ENCODE assay signal across 9 cellular contexts in genomic region chr9:137423810-137424291, GRCh38. TPM values are rescaled to one million over a fixed set of nuclear protein-coding genes. Genes with fewer than 3 reads are reported as not detected.
A peak's percentile ranks its signal among the peaks of the same experiment; 100 is the strongest.
DNase-seq lines count a peak whose midpoint lies in the region; ATAC-seq and TF ChIP-seq lines count a peak whose summit lies in the region.
"Had no signal": no experiment of that assay in that cellular context is flagged by ENCODE, and none has a peak within 500 bp of the region (broad histone marks: within the 10 kb centered on the region; RNA-seq: fewer than 3 reads in every experiment).

No MANE protein-coding gene starts in this region.

- peak; percentile 6 for ATAC-seq in HG02642 (IDR thresholded peaks at IDR 0.05; ENCODE audit: poor library complexity, unreplicated experiment)
- ATAC-seq in GM18873 (IDR thresholded peaks at IDR 0.05; ENCODE audit: low FRiP score, unreplicated experiment): no peak

- no peaks in the 10 kb centered on the region for H3K9me3 Mint-ChIP-seq in CD4-positive, alpha-beta memory T cell

- H3K36me3 ChIP-seq in CD4-positive, alpha-beta memory T cell (ENCODE audit: insufficient read depth, low read length): no peaks in the 10 kb centered on the region
- H3K36me3 ChIP-seq in adipocyte (ENCODE audit: control insufficient read depth, insufficient read depth, low read length, severe bottlenecking): no peaks in the 10 kb centered on the region
- no peaks in the 10 kb centered on the region for H3K36me3 ChIP-seq in kidney epithelial cell (ENCODE audit: control insufficient read depth, insufficient read depth, low read length)
- no peaks in the 10 kb centered on the region for H3K36me3 ChIP-seq in testis (ENCODE audit: low read depth, missing control alignments)

- no peaks in the 10 kb centered on the region for H3K9me3 ChIP-seq in CD4-positive, alpha-beta memory T cell (ENCODE audit: control insufficient read depth in 1 of 2, low read length in 2 of 2)
- H3K9me3 ChIP-seq in adipocyte (ENCODE audit: control insufficient read depth, low read length) (no peaks in the 10 kb centered on the region), testis (no peaks in the 10 kb centered on the region)

- no peak for DNase-seq in CD4-positive, alpha-beta memory T cell
- peak; percentile 17 for DNase-seq in adipocyte (ENCODE audit: low read depth)
- no peak for DNase-seq in kidney epithelial cell (ENCODE audit: low read depth)
- DNase-seq in testis: no peak
- no peak for DNase-seq in GOT3 (lab: John Stamatoyannopoulos, UW)
- DNase-seq in NCI-H82 treated with DMSO at 0.1 percent for 48 hours (lab: John Stamatoyannopoulos, UW; ENCODE audit: unreplicated experiment): no peak

- WGBS in testis, 2 donors: 10 to 60% methylated on average over 1 to 34 of the region's 39 CpGs

- no peak overlapping the region for H3K27ac ChIP-seq in CD4-positive, alpha-beta memory T cell (ENCODE audit: low read depth, low read length)
- H3K27ac ChIP-seq in testis: peak overlapping the region; percentile 57 to 64

- no peaks in the 10 kb centered on the region for H3K27me3 ChIP-seq in CD4-positive, alpha-beta memory T cell (ENCODE audit: insufficient read depth, low read length)
- H3K27me3 ChIP-seq in adipocyte (replicated peaks; ENCODE audit: control insufficient read depth, insufficient read depth, low read length) (no peaks in the 10 kb centered on the region), kidney epithelial cell (ENCODE audit: control insufficient read depth, insufficient read depth, low read length) (peaks cover 7% of the 10 kb centered on the region), testis (no peaks in the 10 kb centered on the region)

- H3K4me3 ChIP-seq in CD4-positive, alpha-beta memory T cell (ENCODE audit: low read length in 2 of 2): peak overlapping the region in 1 of 2 donors; percentile 57
- H3K4me3 ChIP-seq in adipocyte (ENCODE audit: low read length): peak overlapping the region; percentile 69
- peak overlapping the region; percentile 45 for H3K4me3 ChIP-seq in kidney epithelial cell (ENCODE audit: low read depth, low read length)
- H3K4me3 ChIP-seq in testis: peak overlapping the region; percentile 88 to 93

- TF ChIP-seq POLR2A in testis (IDR thresholded peaks at IDR 0.05): no peak

- H3K27ac Mint-ChIP-seq in CD4-positive, alpha-beta memory T cell: peak overlapping the region in 1 of 7 donors; percentile 87

- no peaks in the 10 kb centered on the region for H3K27me3 Mint-ChIP-seq in CD4-positive, alpha-beta memory T cell

- H3K4me3 Mint-ChIP-seq in CD4-positive, alpha-beta memory T cell: peak overlapping the region in 6 of 8 donors; percentile 72 to 82 (median 75)

- POLR2A ChIA-PET in CD4-positive, alpha-beta memory T cell (lab: Charles Lee; ENCODE audit: partially characterized antibody): interaction anchor here (0.8 to 2.1 kb wide), 4 partner anchors 20 to 235 kb away, joined by 3 to 7 read pairs (median 6); partner anchors contain the start of genes NRARP, SSNA1 and TUBB4B

- CTCF ChIA-PET in CD4-positive, alpha-beta memory T cell (lab: Charles Lee; ENCODE audit: partially characterized antibody): interaction anchor here (1.0 kb wide), 1 partner anchor 20 kb away, joined by 6 read pairs; no protein-coding TSS in a partner anchor

- H3K4me1 ChIP-seq in CD4-positive, alpha-beta memory T cell (ENCODE audit: insufficient read depth, low read length): peaks cover 24% of the 10 kb centered on the region
- peaks cover 28% of the 10 kb centered on the region for H3K4me1 ChIP-seq in adipocyte (ENCODE audit: control insufficient read depth, insufficient read depth, low read length)
- peaks cover 4% of the 10 kb centered on the region for H3K4me1 ChIP-seq in testis

- intact Hi-C loops in CD4-positive, alpha-beta memory T cell (cut with micrococcal nuclease): loop anchor here (1.0 to 10.0 kb wide), 3 partner anchors 21 to 131 kb away; partner anchors contain the start of genes MRPL41, NSMF and PNPLA7
- intact Hi-C loops in testis (cut with DNase I; ENCODE audit: low total_unique reads): no loop called here

- no peak for TF ChIP-seq CTCF in kidney epithelial cell (IDR thresholded peaks at IDR 0.05; ENCODE audit: insufficient read depth, low read length, poor library complexity, severe bottlenecking)
- TF ChIP-seq CTCF in testis (IDR thresholded peaks at IDR 0.05): no peak

- peak overlapping the region; percentile 34 for H3K9ac ChIP-seq in adipocyte (ENCODE audit: low read length)

- no peaks in the 10 kb centered on the region for H3K36me3 Mint-ChIP-seq in CD4-positive, alpha-beta memory T cell

- peaks cover 5 to 21% (median 9%) of the 10 kb centered on the region in 4 donors for H3K4me1 Mint-ChIP-seq in CD4-positive, alpha-beta memory T cell

RNA-seq across cellular contexts. Expression of gene NOXA1, which starts 0.7 kb away (rescaled TPM):
- 1 to 10 TPM; 4.5 to 5.6 TPM for total RNA-seq in CD4-positive, alpha-beta memory T cell
- under 1 TPM; 0.29 to 1.00 TPM for polyA plus RNA-seq in CD4-positive, alpha-beta memory T cell
- total RNA-seq in kidney epithelial cell (0.84 and 1.8 TPM in 2 replicates), testis (1 to 10 TPM; 4.6 to 8.0 TPM)
- 2.5 TPM for polyA plus RNA-seq in testis (ENCODE audit: insufficient read depth, low read depth, low replicate concordance)

RNA-seq across cellular contexts. Expression of gene EXD3, which starts 0.9 kb away (rescaled TPM):
- 10 to 100 TPM; 21.4 to 21.9 TPM for total RNA-seq in CD4-positive, alpha-beta memory T cell
- 1 to 10 TPM; 2.5 to 7.1 TPM for polyA plus RNA-seq in CD4-positive, alpha-beta memory T cell
- total RNA-seq in kidney epithelial cell (8.6 and 13.3 TPM in 2 replicates), testis (10 to 100 TPM; 15.5 to 24.5 TPM)
- 8.9 TPM for polyA plus RNA-seq in testis (ENCODE audit: insufficient read depth, low read depth, low replicate concordance)

RNA-seq across cellular contexts. Expression of gene ENTPD8, which starts 17.3 kb away (rescaled TPM):
- total RNA-seq in CD4-positive, alpha-beta memory T cell: not detected
- not detected for polyA plus RNA-seq in CD4-positive, alpha-beta memory T cell
- total RNA-seq in kidney epithelial cell (not detected in 2 replicates), testis (1 to 10 TPM; 2.0 to 2.2 TPM)
- 0.37 TPM for polyA plus RNA-seq in testis (ENCODE audit: insufficient read depth, low read depth, low replicate concordance)
- total RNA-seq: LHCN-M2 had no signal

RNA-seq across cellular contexts. Expression of gene NSMF, which starts 35.3 kb away (rescaled TPM):
- 10 to 100 TPM; 18.3 to 20.9 TPM for total RNA-seq in CD4-positive, alpha-beta memory T cell
- polyA plus RNA-seq in CD4-positive, alpha-beta memory T cell: 10 to 100 TPM in 1 of 2 donors, 1 to 10 TPM in 1; 3.8 to 10.6 TPM
- total RNA-seq in kidney epithelial cell (52.5 and 65.5 TPM in 2 replicates), testis (100 to 1,000 TPM in 1 of 2 donors, 10 to 100 TPM in 1; 81.7 to 105 TPM)
- 42.5 TPM for polyA plus RNA-seq in testis (ENCODE audit: insufficient read depth, low read depth, low replicate concordance)
